ENCODE assay signal across 30 cellular contexts in the genomic region with DNA sequence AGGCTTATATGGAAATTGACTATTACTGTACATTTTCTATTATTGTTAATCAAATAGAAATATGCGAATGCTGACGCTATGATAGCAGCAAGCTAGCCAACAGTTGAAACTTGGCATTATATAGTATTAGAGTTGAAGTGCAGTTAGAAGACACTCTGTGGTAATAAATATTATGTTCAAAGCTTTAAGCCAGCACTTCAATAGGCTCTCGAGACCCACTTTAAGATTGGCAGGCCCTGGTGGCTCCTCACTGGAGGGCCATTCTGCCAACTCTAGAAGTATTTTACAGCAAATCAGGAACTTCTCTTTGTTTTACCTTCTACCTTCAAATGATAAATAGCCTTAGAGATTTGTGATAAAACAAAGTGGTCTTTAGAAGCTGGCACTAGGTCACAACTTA.
"Had no signal": no experiment of that assay in that cellular context is flagged by ENCODE, and none has a peak within 500 bp of the region (broad histone marks: within the 10 kb centered on the region; RNA-seq: fewer than 3 reads in every experiment).

No MANE protein-coding gene starts in this region.

- ATAC-seq: activated CD8-positive, alpha-beta memory T cell treated with anti-CD3 and anti-CD28 coated beads, Interleukin-2, amount 10 ng/mL, durations not matched to agents 7 days and 5 days; activated naive CD8-positive, alpha-beta T cell treated with anti-CD3 and anti-CD28 coated beads, Interleukin-2, amount 50 U/mL, for 24 hours; K562 had no signal

- H3K36me3 ChIP-seq: brain microvascular endothelial cell had no signal

- H3K27ac ChIP-seq: brain microvascular endothelial cell, VCaP had no signal

- H3K27me3 ChIP-seq: brain microvascular endothelial cell had no signal

- H3K4me3 ChIP-seq: K562 had no signal

- DNase-seq: activated B cell treated with CpG ODN at 0.5 μM for 24 hours; activated CD4-positive, alpha-beta memory T cell treated with anti-CD3 and anti-CD28 coated beads, Interleukin-2, amount 10 ng/mL, durations not matched to agents 7 days and 5 days; activated CD4-positive, alpha-beta T cell treated with anti-CD3 and anti-CD28 coated beads for 1 hour; activated CD4-positive, alpha-beta T cell treated with anti-CD3 and anti-CD28 coated beads for 48 hours; activated CD8-positive, alpha-beta memory T cell treated with anti-CD3 and anti-CD28 coated beads for 24 hours; activated CD8-positive, alpha-beta memory T cell treated with anti-CD3 and anti-CD28 coated beads, Interleukin-2, amount 10 ng/mL, durations not matched to agents 7 days and 5 days; activated CD8-positive, alpha-beta memory T cell treated with anti-CD3 and anti-CD28 coated beads, Interleukin-2, amount 50 U/mL, for 48 hours; activated effector memory CD4-positive, alpha-beta T cell treated with Interleukin-2 at 50 U/mL for 16 hours; activated naive CD4-positive, alpha-beta T cell treated with anti-CD3 and anti-CD28 coated beads, Interleukin-2, amount 10 ng/mL, durations not matched to agents 7 days and 5 days; activated naive CD8-positive, alpha-beta T cell treated with anti-CD3 and anti-CD28 coated beads, Interleukin-2, amount 50 U/mL, for 24 hours; activated T-cell treated with anti-CD3 and anti-CD28 coated beads, Interleukin-2, amount 50 U/mL, for 48 hours; amniotic stem cell; aorta; brain microvascular endothelial cell; central memory CD4-positive, alpha-beta T cell; NCI-H1417 treated with DMSO at 0.1 percent for 48 hours; NCI-H187 treated with DMSO at 0.1 percent for 48 hours; NCI-H2081; NCI-H2171 treated with DMSO at 0.1 percent for 48 hours; NCI-H2227 treated with DMSO at 0.1 percent for 48 hours; NCI-H446; NCI-H510A treated with DMSO at 0.1 percent for 48 hours; OCI-M1; Right ventricle myocardium superior; SW 1271; T-helper 1 cell; T-helper 2 cell; T-helper 9 cell had no signal
